21 cellular contexts compared by ENCODE assay signal in genomic region chr19:34353546-34353945, GRCh38.
"Had no signal": no experiment of that assay in that cellular context is flagged by ENCODE, and none has a peak within 500 bp of the region (broad histone marks: within the 10 kb centered on the region; RNA-seq: fewer than 3 reads in every experiment).

No MANE protein-coding gene starts in this region.

- H3K4me3 ChIP-seq: lower lobe of right lung, right lobe of liver, skin epidermis, stomach, suprapubic skin, tibial nerve had no signal

- H3K27ac Mint-ChIP-seq: activated B cell treated with CpG ODN at 0.5 μM for 24 hours; activated CD4-positive, alpha-beta T cell treated with anti-CD3 and anti-CD28 coated beads for 36 hours; activated naive CD4-positive, alpha-beta T cell treated with anti-CD3 and anti-CD28 coated beads, Interleukin-2, amount 50 U/mL, for 72 hours; brain; naive thymus-derived CD4-positive, alpha-beta T cell; stimulated activated memory B cell treated with anti-CD40 and anti-IgM and Interleukin-4, amounts not matched to agents 10 μg/mL and 1 μg/mL and 100 μg/mL, for 72 hours had no signal

- H3K9me3 Mint-ChIP-seq: activated B cell treated with CpG ODN at 0.5 μM for 24 hours; activated naive CD4-positive, alpha-beta T cell treated with anti-CD3 and anti-CD28 coated beads, Interleukin-2, amount 50 U/mL, for 72 hours; naive thymus-derived CD4-positive, alpha-beta T cell; neural crest cell; stimulated activated memory B cell treated with anti-CD40 and anti-IgM and Interleukin-4, amounts not matched to agents 10 μg/mL and 1 μg/mL and 100 μg/mL, for 72 hours had no signal

- H3K27me3 Mint-ChIP-seq: activated B cell treated with CpG ODN at 0.5 μM for 24 hours; activated CD4-positive, alpha-beta T cell treated with anti-CD3 and anti-CD28 coated beads for 36 hours; brain; naive thymus-derived CD4-positive, alpha-beta T cell; stimulated activated memory B cell treated with anti-CD40 and anti-IgM and Interleukin-4, amounts not matched to agents 10 μg/mL and 1 μg/mL and 100 μg/mL, for 72 hours had no signal

- H3K27me3 ChIP-seq: foreskin keratinocyte, right lobe of liver, stomach, suprapubic skin, tibial nerve had no signal

- H3K4me1 ChIP-seq: foreskin keratinocyte had no signal

- DNase-seq: activated B cell treated with CpG ODN at 0.5 μM for 24 hours; activated CD4-positive, alpha-beta T cell treated with anti-CD3 and anti-CD28 coated beads for 36 hours; activated CD4-positive, alpha-beta T cell treated with anti-CD3 and anti-CD28 coated beads, Interleukin-2, amount 50 U/mL, for 48 hours; activated gamma-delta T cell; aorta; foreskin keratinocyte; kidney; lower lobe of right lung; naive thymus-derived CD4-positive, alpha-beta T cell; occipital lobe; stimulated activated CD4-positive, alpha-beta T cell treated with anti-CD3 and anti-CD28 coated beads, Interleukin-2, amount 100 ng/mL, for 24 hours; stomach; T1000 had no signal

- H3K4me3 Mint-ChIP-seq: activated B cell treated with CpG ODN at 0.5 μM for 24 hours; activated CD4-positive, alpha-beta T cell treated with anti-CD3 and anti-CD28 coated beads for 36 hours; brain; naive thymus-derived CD4-positive, alpha-beta T cell; neural crest cell; stimulated activated memory B cell treated with anti-CD40 and anti-IgM and Interleukin-4, amounts not matched to agents 10 μg/mL and 1 μg/mL and 100 μg/mL, for 72 hours had no signal

- H3K9me3 ChIP-seq: lower lobe of right lung, right lobe of liver, stomach, suprapubic skin, tibial nerve had no signal

- H3K27ac ChIP-seq: foreskin keratinocyte, lower lobe of right lung, right lobe of liver, skin epidermis, stomach, suprapubic skin, tibial nerve had no signal
